ENCODE assay signal across 8 cellular contexts in genomic region chr3:183699238-183699947, GRCh38. TPM values are rescaled to one million over a fixed set of nuclear protein-coding genes. Genes with fewer than 3 reads are reported as not detected.
DNase-seq lines count a peak whose midpoint lies in the region; ATAC-seq, FAIRE-seq and TF ChIP-seq lines count a peak whose summit lies in the region.

No MANE protein-coding gene starts in this region.

- H3K4me1 Mint-ChIP-seq in MCF 10A (ENCODE audit: insufficient read depth, unreplicated experiment): peaks cover 29% of the 10 kb centered on the region

- H3K9ac ChIP-seq in mucosa of rectum (ENCODE audit: low read depth in 1 of 2, low read length in 2 of 2): peak overlapping the region in 1 of 2 donors; percentile 89

- H3K4me3 ChIP-seq in BE2C (ENCODE audit: low read depth, low read length) (peak overlapping the region; percentile 95), mucosa of rectum (ENCODE audit: low read length in 2 of 2) (peak overlapping the region; percentile 71 to 84)

- FAIRE-seq in HTR-8/SVneo (lab: Jason Lieb, UNC): no peak

- H3K36me3 ChIP-seq in BE2C (peaks cover 15% of the 10 kb centered on the region), mucosa of rectum (ENCODE audit: control insufficient read depth in 2 of 2, insufficient read depth in 2 of 2, low read length in 2 of 2) (peaks cover 0 to 2% of the 10 kb centered on the region in 2 donors)

- H3K27ac ChIP-seq in mucosa of rectum (ENCODE audit: low read depth in 2 of 2, low read length in 2 of 2): no peak overlapping the region

- in situ Hi-C loops in KBM-7 (cut with MboI; ENCODE audit: low pct_unique_long_range_greater_than_20kb, low sequenced_read_pairs): no loop called here

- CTCF ChIA-PET in MCF 10A (lab: Yijun Ruan, JAX): interaction anchor here (0.6 kb wide), 1 partner anchor 105 kb away, joined by 3 read pairs; no protein-coding TSS in a partner anchor

- peak overlapping the region; percentile 77 for H3K4me3 Mint-ChIP-seq in MCF 10A (ENCODE audit: unreplicated experiment)

- no peak for ATAC-seq in HG02798 (IDR thresholded peaks at IDR 0.05; ENCODE audit: poor library complexity, unreplicated experiment)

- DNase-seq in BE2C (no peak), KBM-7 (peak; percentile 25), MCF 10A (ENCODE audit: unreplicated experiment) (peak; percentile 22), T-helper 9 cell (no peak), HTR-8/SVneo (ENCODE audit: insufficient read length, low spot score) (no peak), NCI-H510A treated with DMSO at 0.1 percent for 48 hours (lab: John Stamatoyannopoulos, UW) (no peak)

- TF ChIP-seq CTCF in BE2C (IDR thresholded peaks at IDR 0.05; ENCODE audit: low read depth, low read length): no peak
- TF ChIP-seq CTCF in MCF 10A (IDR thresholded peaks at IDR 0.05; ENCODE audit: unreplicated experiment): no peak

- peak overlapping the region; percentile 87 for H3K27ac Mint-ChIP-seq in MCF 10A (ENCODE audit: low read depth, unreplicated experiment)

- peaks cover 5% of the 10 kb centered on the region for H3K36me3 Mint-ChIP-seq in MCF 10A (ENCODE audit: insufficient read depth, unreplicated experiment)

- no peaks in the 10 kb centered on the region for H3K27me3 ChIP-seq in BE2C
- H3K27me3 ChIP-seq in mucosa of rectum (ENCODE audit: control insufficient read depth in 2 of 2, insufficient read depth in 2 of 2, low read length in 2 of 2): no peaks in the 10 kb centered on the region

- H3K9me3 Mint-ChIP-seq in MCF 10A (ENCODE audit: unreplicated experiment): no peaks in the 10 kb centered on the region

- no peaks in the 10 kb centered on the region for H3K4me1 ChIP-seq in BE2C
- H3K4me1 ChIP-seq in mucosa of rectum (ENCODE audit: control insufficient read depth in 2 of 2, insufficient read depth in 2 of 2, low read length in 2 of 2): peaks cover 7 to 8% of the 10 kb centered on the region in 2 donors

- H3K9me3 ChIP-seq in BE2C: no peaks in the 10 kb centered on the region
- no peaks in the 10 kb centered on the region for H3K9me3 ChIP-seq in mucosa of rectum (ENCODE audit: control insufficient read depth in 2 of 2, low read length in 2 of 2)

- POLR2A ChIA-PET in MCF 10A (lab: Yijun Ruan, JAX): interaction anchor here (0.7 to 8.0 kb wide), 8 partner anchors 9 to 600 kb away, joined by 3 to 98 read pairs (median 3); partner anchors contain the start of genes KLHL24 and MCCC1

- intact Hi-C loops in MCF 10A (cut with micrococcal nuclease): loop anchor here (5.0 kb wide), 1 partner anchor 197 kb away; no protein-coding TSS in a partner anchor

- H3K27me3 Mint-ChIP-seq in MCF 10A (ENCODE audit: insufficient read depth, unreplicated experiment): no peaks in the 10 kb centered on the region

- BruUV-seq in MCF 10A (replicated peaks; lab: Mats Ljungman, UMichigan): no TSS peak

RNA-seq across cellular contexts. Expression of gene YEATS2, which starts 1.8 kb away (rescaled TPM):
- polyA plus RNA-seq in BE2C (2012; ENCODE audit: insufficient read depth, insufficient read length, low read depth): 25.9 TPM
- 24.7 and 29.4 TPM in 2 replicates for total RNA-seq in MCF 10A (2022)

Comparison
In these comparisons a context has a peak if more than half of its experiments do, and no peak if none do; other contexts are left out.
1. DNase-seq: peak in KBM-7 (single experiment) and MCF 10A (single experiment); none in BE2C (single experiment), T-helper 9 cell (single experiment), HTR-8/SVneo (single experiment) and NCI-H510A treated with DMSO at 0.1 percent for 48 hours (single experiment).